In genomic region chr12:124915249-124916236, GRCh38 we compare ENCODE assay signal across 8 cellular contexts. TPM values are rescaled to one million over a fixed set of nuclear protein-coding genes. Genes with fewer than 3 reads are reported as not detected.
DNase-seq lines count a peak whose midpoint lies in the region; ATAC-seq and TF ChIP-seq lines count a peak whose summit lies in the region.

No MANE protein-coding gene starts in this region.

- intact Hi-C loops in thyroid gland (cut with DNase I): no loop called here

- no peak for TF ChIP-seq POLR2A in thyroid gland (IDR thresholded peaks at IDR 0.05)

- H3K9me3 ChIP-seq in lung (ENCODE audit: control insufficient read depth in 2 of 2, insufficient read depth in 1 of 2, low read length in 1 of 2) (no peaks in the 10 kb centered on the region), thyroid gland (no peaks in the 10 kb centered on the region)

- TF ChIP-seq CTCF in LNCaP clone FGC (IDR thresholded peaks at IDR 0.05; ENCODE audit: control insufficient read depth, extremely low read depth, insufficient read depth): no peak
- TF ChIP-seq CTCF in choroid plexus epithelial cell (conservative IDR thresholded peaks at IDR 0.05; ENCODE audit: low read depth, low read length): no peak
- no peak for TF ChIP-seq CTCF in lung (IDR thresholded peaks at IDR 0.05; ENCODE audit: control extremely low read depth, extremely low read depth)
- TF ChIP-seq CTCF in thyroid gland (IDR thresholded peaks at IDR 0.05): no peak

- WGBS in lung, 2 donors: 17 to 21% methylated on average over 21 of the region's 21 CpGs
- 31 to 44% methylated on average over 14 to 19 of the region's 21 CpGs for WGBS in thyroid gland, 2 donors

- H3K27ac ChIP-seq in lung (ENCODE audit: low read depth in 1 of 2, low read length in 1 of 2): peak overlapping the region; percentile 98 to 99
- peak overlapping the region; percentile 100 for H3K27ac ChIP-seq in thyroid gland

- no peak for ATAC-seq in lung (ENCODE audit: insufficient read depth, low FRiP score)
- no peak for ATAC-seq in HG03135 (IDR thresholded peaks at IDR 0.05; ENCODE audit: unreplicated experiment)

- H3K36me3 ChIP-seq in lung (ENCODE audit: control insufficient read depth in 2 of 2, insufficient read depth in 2 of 2, low read length in 2 of 2): peaks cover 10 to 14% of the 10 kb centered on the region in 2 donors
- peaks cover 23 to 25% of the 10 kb centered on the region in 2 donors for H3K36me3 ChIP-seq in thyroid gland

- peaks cover 11 to 14% of the 10 kb centered on the region in 2 donors for H3K4me1 ChIP-seq in lung (ENCODE audit: control insufficient read depth in 2 of 2, insufficient read depth in 2 of 2, low read length in 2 of 2)
- H3K4me1 ChIP-seq in thyroid gland: peaks cover 38 to 48% of the 10 kb centered on the region in 2 donors

- H3K27me3 ChIP-seq in lung (ENCODE audit: control insufficient read depth, insufficient read depth) (no peaks in the 10 kb centered on the region), thyroid gland (no peaks in the 10 kb centered on the region)

- peak overlapping the region; percentile 99 for H3K4me3 ChIP-seq in LNCaP clone FGC (ENCODE audit: low read depth, low read length)
- peak overlapping the region; percentile 98 for H3K4me3 ChIP-seq in choroid plexus epithelial cell (ENCODE audit: low read depth, low read length)
- peak overlapping the region; percentile 68 for H3K4me3 ChIP-seq in lung
- peak overlapping the region in 2 of 3 donors; percentile 98 to 100 for H3K4me3 ChIP-seq in thyroid gland (replicated peaks in 1 of 3)

- DNase-seq in activated effector memory CD4-positive, alpha-beta T cell treated with anti-CD3 and anti-CD28 coated beads, Interleukin-2, amount 50 U/mL, for 16 hours: peak; percentile 85
- no peak for DNase-seq in activated effector memory CD4-positive, alpha-beta T cell treated with Interleukin-2 at 50 U/mL for 16 hours
- DNase-seq in LNCaP clone FGC (ENCODE audit: low read depth) (no peak), choroid plexus epithelial cell (ENCODE audit: low read depth) (peak; percentile 43), lung (ENCODE audit: low spot score) (peak; percentile 60), thyroid gland (peak; percentile 42 to 48), HuH-7 (ENCODE audit: low spot score) (no peak)

RNA-seq across cellular contexts. Expression of gene UBC, which starts 1.1 kb away (rescaled TPM):
- total RNA-seq in lung (1,000 to 10,000 TPM; 1,113 to 1,141 TPM), thyroid gland (1,000 to 10,000 TPM in 2 of 4 donors, 100 to 1,000 TPM in 2; 907 to 1,424 (median 1,000) TPM)
- 1,000 to 10,000 TPM; 1,465 to 1,682 TPM for polyA plus RNA-seq in lung

RNA-seq across cellular contexts. Expression of gene SCARB1, which starts 51.9 kb away (rescaled TPM):
- total RNA-seq in lung (10 to 100 TPM; 28.0 to 31.3 TPM), thyroid gland (10 to 100 TPM; 10.9 to 16.0 (median 15.4) TPM)
- polyA plus RNA-seq in lung: 10 to 100 TPM; 11.9 to 29.7 TPM

Comparison
In these comparisons a context has a peak if more than half of its experiments do, and no peak if none do; other contexts are left out.
1. DNase-seq: peak in activated effector memory CD4-positive, alpha-beta T cell treated with anti-CD3 and anti-CD28 coated beads, Interleukin-2, amount 50 U/mL, for 16 hours (single experiment), choroid plexus epithelial cell (single experiment), lung (single experiment) and thyroid gland (2 of 2); none in activated effector memory CD4-positive, alpha-beta T cell treated with Interleukin-2 at 50 U/mL for 16 hours (single experiment), LNCaP clone FGC (single experiment) and HuH-7 (single experiment).
2. Peak in every context shown above with its lines, with median percentiles within 50 percentile points of each other: H3K4me3 ChIP-seq.